Comparison of ENCODE assay signal across 21 cellular contexts in the genomic region with DNA sequence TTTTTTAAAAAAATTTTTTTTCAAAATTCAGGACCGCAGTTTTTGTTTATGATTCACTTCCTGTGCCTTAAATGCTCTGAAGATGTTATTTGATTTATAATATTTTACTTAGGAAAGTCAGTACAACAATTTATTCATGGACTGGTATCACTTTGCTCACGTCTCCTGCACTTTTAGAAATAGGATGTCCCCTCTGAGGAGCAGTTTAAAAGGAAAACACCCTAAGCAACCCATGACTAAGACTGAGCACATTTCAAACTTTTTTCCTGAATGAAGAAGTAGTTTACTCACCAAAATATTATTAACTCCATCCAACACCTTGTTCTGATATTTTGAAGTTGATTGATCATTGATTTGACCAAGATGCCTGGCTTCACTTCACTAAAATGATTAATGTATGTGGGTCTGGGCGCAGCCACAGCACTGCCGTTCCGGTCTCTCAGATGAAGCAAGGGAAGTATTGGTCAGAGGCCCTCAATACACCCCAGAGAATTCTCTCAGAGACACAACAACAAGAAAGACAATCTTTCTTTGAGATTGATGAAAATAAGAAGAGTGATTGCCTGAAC.
"Had no signal": no experiment of that assay in that cellular context is flagged by ENCODE, and none has a peak within 500 bp of the region (broad histone marks: within the 10 kb centered on the region; RNA-seq: fewer than 3 reads in every experiment).

No MANE protein-coding gene starts in this region.

- H3K4me2 ChIP-seq: smooth muscle cell had no signal

- H3K4me3 Mint-ChIP-seq: activated naive CD4-positive, alpha-beta T cell treated with anti-CD3 and anti-CD28 coated beads for 36 hours; natural killer cell had no signal

- DNase-seq: activated CD4-positive, alpha-beta T cell treated with anti-CD3 and anti-CD28 coated beads for 1 hour; activated CD4-positive, alpha-beta T cell treated with anti-CD3 and anti-CD28 coated beads, Interleukin-2, amount 50 U/mL, for 4 hours; activated naive CD4-positive, alpha-beta T cell treated with anti-CD3 and anti-CD28 coated beads for 36 hours; activated T-cell treated with anti-CD3 and anti-CD28 coated beads, Interleukin-2, amount 50 U/mL, for 1 hour; body of pancreas; caudate nucleus; foreskin melanocyte; head of caudate nucleus; mesenchymal stem cell; natural killer cell; nucleus accumbens; right cardiac atrium; stimulated activated CD4-positive, alpha-beta T cell treated with anti-CD3 and anti-CD28 coated beads, Interleukin-4, amount 100 ng/mL, for 4 hours; stimulated activated CD8-positive, alpha-beta memory T cell treated with anti-CD3 and anti-CD28 coated beads, Interleukin-4, amount 100 ng/mL, for 48 hours; stimulated activated naive CD4-positive, alpha-beta T cell treated with Interleukin-2 at 50 U/mL for 16 hours; upper lobe of right lung had no signal

- H3K36me3 Mint-ChIP-seq: natural killer cell had no signal

- H3K9me3 ChIP-seq: body of pancreas, esophagus muscularis mucosa, prostate gland, upper lobe of right lung had no signal

- H3K4me3 ChIP-seq: body of pancreas, coronary artery, esophagus muscularis mucosa, prostate gland, smooth muscle cell, upper lobe of right lung had no signal

- H3K4me1 Mint-ChIP-seq: natural killer cell had no signal

- H3K4me1 ChIP-seq: body of pancreas, esophagus muscularis mucosa, prostate gland, upper lobe of right lung had no signal

- H3K27me3 ChIP-seq: body of pancreas, esophagus muscularis mucosa, upper lobe of right lung had no signal

- H3K27ac Mint-ChIP-seq: activated naive CD4-positive, alpha-beta T cell treated with anti-CD3 and anti-CD28 coated beads for 36 hours; activated T-helper 2 cell treated with anti-CD3 and anti-CD28 coated beads, Interferon-gamma antibody, Interleukin-2, Interleukin-4, amounts not matched to agents 10 μg/mL and 5 μg/mL and 100 μg/mL, durations not matched to agents 14 hours and 24 hours and 36 hours; natural killer cell had no signal

- ATAC-seq: body of pancreas, natural killer cell, right cardiac atrium, upper lobe of right lung had no signal

- H3K27ac ChIP-seq: body of pancreas, coronary artery, esophagus muscularis mucosa, prostate gland, upper lobe of right lung had no signal

- H3K9me3 Mint-ChIP-seq: activated naive CD4-positive, alpha-beta T cell treated with anti-CD3 and anti-CD28 coated beads for 36 hours; activated T-helper 2 cell treated with anti-CD3 and anti-CD28 coated beads, Interferon-gamma antibody, Interleukin-2, Interleukin-4, amounts not matched to agents 10 μg/mL and 5 μg/mL and 100 μg/mL, durations not matched to agents 14 hours and 24 hours and 36 hours had no signal

- H3K36me3 ChIP-seq: esophagus muscularis mucosa, prostate gland, upper lobe of right lung had no signal
